In genomic region chr18:77248873-77249582, GRCh38 we compare ENCODE assay signal across 9 cellular contexts. TPM values are rescaled to one million over a fixed set of nuclear protein-coding genes. Genes with fewer than 3 reads are reported as not detected.
DNase-seq lines count a peak whose midpoint lies in the region; ATAC-seq and TF ChIP-seq lines count a peak whose summit lies in the region.
"Had no signal": no experiment of that assay in that cellular context is flagged by ENCODE, and none has a peak within 500 bp of the region (broad histone marks: within the 10 kb centered on the region; RNA-seq: fewer than 3 reads in every experiment).

No MANE protein-coding gene starts in this region.

- peaks cover 11% of the 10 kb centered on the region for H3K4me1 Mint-ChIP-seq in osteocyte (ENCODE audit: unreplicated experiment)

- H3K36me3 ChIP-seq in NT2/D1 (ENCODE audit: insufficient read depth, insufficient read length, low read length) (no peaks in the 10 kb centered on the region), esophagus (ENCODE audit: control insufficient read depth in 2 of 2, insufficient read depth in 2 of 2, low read length in 1 of 2) (no peaks in the 10 kb centered on the region)

- peaks cover 80% of the 10 kb centered on the region for H3K27me3 ChIP-seq in NT2/D1 (ENCODE audit: insufficient read depth, insufficient read length)
- H3K27me3 ChIP-seq in esophagus (ENCODE audit: control insufficient read depth in 1 of 2, insufficient read depth in 2 of 2, low read length in 2 of 2), result peaks cover 4 to 21% of the 10 kb centered on the region in 2 donors

- no peak overlapping the region for H3K27ac Mint-ChIP-seq in osteocyte (ENCODE audit: unreplicated experiment)

- peak overlapping the region; percentile 43 for H3K4me3 ChIP-seq in NT2/D1 (ENCODE audit: insufficient read length, low read depth)
- peak overlapping the region; percentile 6 to 25 for H3K4me3 ChIP-seq in esophagus (ENCODE audit: low read depth in 1 of 2, low read length in 2 of 2)

- H3K9me3 Mint-ChIP-seq in osteocyte (ENCODE audit: unreplicated experiment), result peaks cover 15% of the 10 kb centered on the region

- H3K9me3 ChIP-seq in NT2/D1 (ENCODE audit: insufficient read depth, low read length) (peaks cover 6% of the 10 kb centered on the region; the same call in 1 of the 2 replicates), esophagus (ENCODE audit: control insufficient read depth in 2 of 2, insufficient read depth in 1 of 2, low read depth in 1 of 2, low read length in 1 of 2) (peaks cover 3 to 13% of the 10 kb centered on the region in 2 donors)

- peaks cover 71% of the 10 kb centered on the region for H3K27me3 Mint-ChIP-seq in osteocyte (ENCODE audit: unreplicated experiment)

- H3K36me3 Mint-ChIP-seq in osteocyte (ENCODE audit: unreplicated experiment), result peaks cover 2% of the 10 kb centered on the region

- H3K9ac ChIP-seq in NT2/D1 (ENCODE audit: insufficient read length, low read depth), result peak overlapping the region; percentile 42

- WGBS in esophagus, 2 donors, result 4 to 5% methylated on average over 20 to 22 of the region's 22 CpGs

- DNase-seq in CD1c-positive myeloid dendritic cell (ENCODE audit: extremely low spot score), result peak; percentile 26
- DNase-seq in NT2/D1 (ENCODE audit: low read depth, low spot score), result no peak
- no peak for DNase-seq in osteocyte (ENCODE audit: extremely low spot score, unreplicated experiment)
- no peak for DNase-seq in NCI-H1694 (lab: John Stamatoyannopoulos, UW)
- no peak for DNase-seq in AML-193 (lab: John Stamatoyannopoulos, UW)
- DNase-seq in GM10266 (ENCODE audit: extremely low spot score), result no peak
- DNase-seq: NCI-H446 had no signal

- H3K4me3 Mint-ChIP-seq in osteocyte (ENCODE audit: unreplicated experiment), result peak overlapping the region; percentile 74

- H3K27ac ChIP-seq in esophagus (ENCODE audit: low read depth in 2 of 2, low read length in 1 of 2), result no peak overlapping the region

- H3K4me1 ChIP-seq in NT2/D1 (ENCODE audit: insufficient read depth, insufficient read length) (peaks cover 7% of the 10 kb centered on the region), esophagus (ENCODE audit: control insufficient read depth in 2 of 2, insufficient read depth in 2 of 2, low read length in 1 of 2) (peaks cover 8 to 13% of the 10 kb centered on the region in 2 donors)

- TF ChIP-seq CTCF in osteocyte (IDR thresholded peaks at IDR 0.05), result no peak
- no peak for TF ChIP-seq CTCF in GM10266 (IDR thresholded peaks at IDR 0.05; ENCODE audit: control insufficient read depth, insufficient read depth, low read depth, missing control alignments)

- no peak for ATAC-seq in GM19467 (IDR thresholded peaks at IDR 0.05; ENCODE audit: unreplicated experiment)

RNA-seq across cellular contexts. Expression of gene GALR1, which starts 0.6 kb away (rescaled TPM):
- polyA plus RNA-seq in esophagus, result under 1 TPM in 1 of 2 donors, not detected in 1; under 0.01 TPM
- total RNA-seq in osteocyte, result not detected in 2 replicates
